Comparison of ENCODE assay signal across 20 cellular contexts in genomic region chr16:72991211-72991610, GRCh38. TPM values are rescaled to one million over a fixed set of nuclear protein-coding genes. Genes with fewer than 3 reads are reported as not detected.
DNase-seq lines count a peak whose midpoint lies in the region; ATAC-seq and TF ChIP-seq lines count a peak whose summit lies in the region.
"Had no signal": no experiment of that assay in that cellular context is flagged by ENCODE, and none has a peak within 500 bp of the region (broad histone marks: within the 10 kb centered on the region; RNA-seq: fewer than 3 reads in every experiment).

No MANE protein-coding gene starts in this region.

- POLR2A ChIA-PET in CD8-positive, alpha-beta T cell (lab: Charles Lee), result no interaction called here

- no peak overlapping the region for H3K4me3 ChIP-seq in stomach
- no peak overlapping the region for H3K4me3 ChIP-seq in CD8-positive, alpha-beta T cell (ENCODE audit: low read depth, low read length)
- H3K4me3 ChIP-seq: colonic mucosa, pancreas, testis had no signal

- no peak overlapping the region for H3K27ac Mint-ChIP-seq in CD8-positive, alpha-beta T cell

- no peaks in the 10 kb centered on the region for H3K27me3 Mint-ChIP-seq in CD8-positive, alpha-beta T cell (ENCODE audit: low read depth)

- TF ChIP-seq POLR2A in stomach (IDR thresholded peaks at IDR 0.05), result no peak

- CTCF ChIA-PET in CD8-positive, alpha-beta T cell (lab: Charles Lee), result no interaction called here

- no peak overlapping the region for H3K4me3 Mint-ChIP-seq in CD8-positive, alpha-beta T cell

- TF ChIP-seq EP300 in stomach (IDR thresholded peaks at IDR 0.05), result no peak

- peak overlapping the region in 4 of 5 donors; percentile 82 to 87 (median 84) for H3K27ac ChIP-seq in stomach
- H3K27ac ChIP-seq in CD8-positive, alpha-beta T cell (ENCODE audit: low read depth, low read length), result no peak overlapping the region

- no peaks in the 10 kb centered on the region for H3K4me1 Mint-ChIP-seq in CD8-positive, alpha-beta T cell (ENCODE audit: low read depth)

- no peaks in the 10 kb centered on the region for H3K36me3 ChIP-seq in stomach
- H3K36me3 ChIP-seq in CD8-positive, alpha-beta T cell (ENCODE audit: insufficient read depth, low read length), result no peaks in the 10 kb centered on the region
- H3K36me3 ChIP-seq: colonic mucosa, pancreas had no signal

- ATAC-seq in SK-N-SH treated with all-trans-retinoic acid at 6 μM for 48 hours (peak; percentile 3; the same call in 1 of the 3 replicates), GM21529 (IDR thresholded peaks at IDR 0.05; ENCODE audit: unreplicated experiment) (no peak)
- no peak for ATAC-seq in CD8-positive, alpha-beta T cell
- ATAC-seq: left ventricle myocardium superior, pancreas had no signal

- DNase-seq in EH (ENCODE audit: low read depth) (peak; percentile 63), mesenteric fat pad (ENCODE audit: low spot score) (peak; percentile 2), stomach (no peak), D341Med (ENCODE audit: low spot score) (no peak), pons (ENCODE audit: low spot score) (no peak)
- no peak for DNase-seq in CD8-positive, alpha-beta T cell
- DNase-seq: activated CD4-positive, alpha-beta T cell treated with anti-CD3 and anti-CD28 coated beads, Interleukin-2, amount 50 U/mL, for 48 hours; activated naive CD4-positive, alpha-beta T cell treated with anti-CD3 and anti-CD28 coated beads, Interleukin-2, amount 50 U/mL, for 16 hours; activated T-cell treated with anti-CD3 and anti-CD28 coated beads, Interleukin-2, amount 50 U/mL, for 1 hour; colonic mucosa; foreskin fibroblast; KBM-7; left ventricle myocardium superior; NCI-H2081; NCI-H510A treated with DMSO at 0.1 percent for 48 hours; pancreas; SHP77 treated with DMSO at 0.1 percent for 48 hours; testis had no signal

- WGBS in stomach, 5 donors, result 86 to 91% (median 89%) methylated on average over 2 of the region's 2 CpGs

- peaks cover 46 to 97% (median 79%) of the 10 kb centered on the region in 4 donors for H3K4me1 ChIP-seq in stomach
- H3K4me1 ChIP-seq in CD8-positive, alpha-beta T cell (ENCODE audit: insufficient read depth, low read length), result no peaks in the 10 kb centered on the region

- intact Hi-C loops in stomach (cut with DNase I; ENCODE audit: low total_unique reads), result no loop called here
- intact Hi-C loops in CD8-positive, alpha-beta T cell (cut with DNase I, micrococcal nuclease), result no loop called here

- no peaks in the 10 kb centered on the region for H3K36me3 Mint-ChIP-seq in CD8-positive, alpha-beta T cell

- no peaks in the 10 kb centered on the region for H3K27me3 ChIP-seq in stomach
- H3K27me3 ChIP-seq in CD8-positive, alpha-beta T cell (ENCODE audit: insufficient read depth, low read length), result no peaks in the 10 kb centered on the region
- H3K27me3 ChIP-seq: colonic mucosa, pancreas, testis had no signal

- H3K9me3 Mint-ChIP-seq in CD8-positive, alpha-beta T cell, result no peaks in the 10 kb centered on the region

- no peak for TF ChIP-seq CTCF in stomach (IDR thresholded peaks at IDR 0.05)
- TF ChIP-seq CTCF in CD8-positive, alpha-beta T cell (IDR thresholded peaks at IDR 0.05), result no peak

- no peaks in the 10 kb centered on the region for H3K9me3 ChIP-seq in stomach
- no peaks in the 10 kb centered on the region for H3K9me3 ChIP-seq in CD8-positive, alpha-beta T cell (ENCODE audit: low read length)
- H3K9me3 ChIP-seq: colonic mucosa, pancreas, testis had no signal

TF ChIP-seq in SK-N-SH treated with all-trans-retinoic acid at 6 μM for 48 hours, 23 proteins besides CTCF, POLR2A, EP300 and RAD21:
- TF ChIP-seq GLIS3 (CRISPR knock-in tag; IDR thresholded peaks at IDR 0.05) (no peak), CSDC2 (CRISPR knock-in tag; IDR thresholded peaks at IDR 0.05) (no peak), ARNTL (CRISPR knock-in tag; IDR thresholded peaks at IDR 0.05; ENCODE audit: borderline replicate concordance, low read depth) (no peak), BACH2 (CRISPR knock-in tag; IDR thresholded peaks at IDR 0.05; ENCODE audit: borderline replicate concordance) (no peak), RARB (CRISPR knock-in tag; IDR thresholded peaks at IDR 0.05) (no peak), SNAI2 (CRISPR knock-in tag; IDR thresholded peaks at IDR 0.05) (no peak), ESRRG (CRISPR knock-in tag; IDR thresholded peaks at IDR 0.05) (no peak), ZC3H10 (CRISPR knock-in tag; IDR thresholded peaks at IDR 0.05) (no peak), PPARA (CRISPR knock-in tag; IDR thresholded peaks at IDR 0.05; ENCODE audit: borderline replicate concordance) (no peak), POU6F1 (CRISPR knock-in tag; IDR thresholded peaks at IDR 0.05; ENCODE audit: borderline replicate concordance, low read depth) (no peak), TSHZ2 (CRISPR knock-in tag; IDR thresholded peaks at IDR 0.05) (no peak)

RNA-seq across cellular contexts. Expression of gene ZFHX3, which starts 56.7 kb away (rescaled TPM):
- 28.8 TPM for total RNA-seq in mesenteric fat pad
- 10 to 100 TPM; 11.7 to 27.5 (median 13.6) TPM for total RNA-seq in stomach
- 1 to 10 TPM; 1.1 to 2.1 (median 1.5) TPM for polyA plus RNA-seq in stomach
- under 1 TPM; 0.22 to 0.33 TPM for total RNA-seq in CD8-positive, alpha-beta T cell

Comparison
In these comparisons a context has a peak if more than half of its experiments do, and no peak if none do; other contexts are left out.
1. DNase-seq: peak in EH (single experiment) and mesenteric fat pad (single experiment); none in stomach (single experiment), D341Med (single experiment), pons (single experiment) and CD8-positive, alpha-beta T cell (0 of 7).
2. RNA of gene ZFHX3, which starts 56.7 kb away (total RNA-seq): 28.8 TPM in mesenteric fat pad (single experiment) and 11.7 to 27.5 TPM in stomach; 0.22 to 0.33 TPM in CD8-positive, alpha-beta T cell; every median in the first group is over 4 times any median in the second.